ENCODE assay signal across 1 cellular context in genomic region chr3:150132101-150132749, GRCh38.
TF ChIP-seq lines count a peak whose summit lies in the region.

No MANE protein-coding gene starts in this region.

TF ChIP-seq in SK-N-SH treated with all-trans-retinoic acid at 6 μM for 48 hours, 23 proteins besides CTCF, POLR2A, EP300 and RAD21 (continued from another document):
- TF ChIP-seq PPARA (CRISPR knock-in tag; IDR thresholded peaks at IDR 0.05; ENCODE audit: borderline replicate concordance) (no peak), RARB (CRISPR knock-in tag; IDR thresholded peaks at IDR 0.05) (no peak)
